Comparison of ENCODE assay signal across 30 cellular contexts in the genomic region with DNA sequence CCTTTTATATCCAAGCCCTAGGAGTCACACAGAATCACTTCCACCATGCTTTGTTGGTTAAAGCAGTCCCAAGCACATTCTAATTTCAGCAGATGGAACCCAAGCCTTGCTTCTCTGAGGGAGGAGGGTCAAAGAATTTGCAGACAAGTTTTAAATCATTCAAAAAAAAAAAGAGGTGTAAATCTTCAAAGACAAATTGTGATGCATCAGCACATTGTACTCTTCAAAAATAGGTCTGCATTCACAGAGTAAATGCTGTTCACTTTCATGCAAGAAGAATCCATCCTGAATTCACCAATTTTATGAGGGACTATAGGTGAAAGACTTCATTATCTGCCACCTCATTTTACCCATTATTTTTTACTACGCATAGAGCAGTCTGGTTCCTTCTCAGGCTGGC.
"Had no signal": no experiment of that assay in that cellular context is flagged by ENCODE, and none has a peak within 500 bp of the region (broad histone marks: within the 10 kb centered on the region; RNA-seq: fewer than 3 reads in every experiment).

No MANE protein-coding gene starts in this region.

- H2AFZ ChIP-seq: PC-9 had no signal

- H3K36me3 ChIP-seq: cardiac muscle cell had no signal

- ATAC-seq: activated CD8-positive, alpha-beta T cell treated with anti-CD3 and anti-CD28 coated beads for 36 hours; activated T-cell treated with anti-CD3 and anti-CD28 coated beads, Interleukin-2, amount 50 U/mL, for 72 hours; activated T-helper 17 cell treated with anti-CD3 and anti-CD28 coated beads, Interleukin-2, amount 50 U/mL, for 72 hours; Right ventricle myocardium inferior had no signal

- DNase-seq: activated B cell treated with CpG ODN at 0.5 μM for 24 hours; activated CD4-positive, alpha-beta T cell treated with anti-CD3 and anti-CD28 coated beads for 4 hours; activated CD4-positive, CD25-positive, alpha-beta regulatory T cell treated with anti-CD3 and anti-CD28 coated beads, Interleukin-2, amount 50 U/mL, for 72 hours; activated CD8-positive, alpha-beta T cell treated with anti-CD3 and anti-CD28 coated beads for 36 hours; activated effector memory CD4-positive, alpha-beta T cell treated with anti-CD3 and anti-CD28 coated beads, Interleukin-2, amount 50 U/mL, for 16 hours; activated naive CD4-positive, alpha-beta T cell; activated naive CD4-positive, alpha-beta T cell treated with anti-CD3 and anti-CD28 coated beads, Interleukin-2, amount 50 U/mL, for 16 hours; activated naive CD8-positive, alpha-beta T cell treated with anti-CD3 and anti-CD28 coated beads for 36 hours; activated T-cell treated with anti-CD3 and anti-CD28 coated beads, Interleukin-2, amount 50 U/mL, for 1 hour; activated T-cell treated with anti-CD3 and anti-CD28 coated beads, Interleukin-2, amount 50 U/mL, for 72 hours; amniotic stem cell; aorta; NCI-H1105; NCI-H1436; NCI-H1694; NCI-H1930; NCI-H2081 treated with DMSO at 0.1 percent for 48 hours; NCI-H345; NCI-H524 treated with DMSO at 0.1 percent for 48 hours; PC-9; SIG-M5; SW 1271; T-helper 1 cell; T-helper 2 cell; T-helper 9 cell had no signal

- H3K4me3 ChIP-seq: cardiac muscle cell, PC-9 had no signal

- H3K4me2 ChIP-seq: PC-9 had no signal

- H3K27ac ChIP-seq: cardiac muscle cell, RWPE1, VCaP had no signal

- H3K27me3 ChIP-seq: cardiac muscle cell had no signal
